Comparison of ENCODE assay signal across 18 cellular contexts in genomic region chr5:147835386-147835798, GRCh38. TPM values are rescaled to one million over a fixed set of nuclear protein-coding genes. Genes with fewer than 3 reads are reported as not detected.
DNase-seq lines count a peak whose midpoint lies in the region; ATAC-seq, FAIRE-seq and TF ChIP-seq lines count a peak whose summit lies in the region.
"Had no signal": no experiment of that assay in that cellular context is flagged by ENCODE, and none has a peak within 500 bp of the region (broad histone marks: within the 10 kb centered on the region; RNA-seq: fewer than 3 reads in every experiment).

No MANE protein-coding gene starts in this region.

- no peaks in the 10 kb centered on the region for H3K27me3 ChIP-seq in pancreas
- no peaks in the 10 kb centered on the region for H3K27me3 ChIP-seq in mesendoderm (ENCODE audit: insufficient read depth, low read length, poor library complexity)
- H3K27me3 ChIP-seq: brain microvascular endothelial cell had no signal

- no peak overlapping the region for H2BK15ac ChIP-seq in mesendoderm (replicated peaks; ENCODE audit: low read depth)

- no peak overlapping the region for H3K23ac ChIP-seq in mesendoderm (ENCODE audit: low read length)

- no peak overlapping the region for H3K9ac ChIP-seq in mesendoderm (ENCODE audit: low read length)
- H3K9ac ChIP-seq: GM23248 had no signal

- H3K4me1 ChIP-seq in pancreas (peaks cover 14 to 47% (median 36%) of the 10 kb centered on the region in 3 donors), mesendoderm (ENCODE audit: control insufficient read depth, low read depth, low read length) (no peaks in the 10 kb centered on the region)

- no peak overlapping the region for H2BK5ac ChIP-seq in mesendoderm (ENCODE audit: low read length)

- TF ChIP-seq CTCF in choroid plexus epithelial cell (conservative IDR thresholded peaks at IDR 0.05; ENCODE audit: low read depth, low read length), result no peak
- no peak for TF ChIP-seq CTCF in pancreas (IDR thresholded peaks at IDR 0.05)

- ATAC-seq in pancreas, result peak; percentile 57 to 70 (median 68)
- no peak for ATAC-seq in HG02970 (IDR thresholded peaks at IDR 0.05; ENCODE audit: low FRiP score, unreplicated experiment)
- ATAC-seq: naive thymus-derived CD8-positive, alpha-beta T cell had no signal

- H3K9me3 ChIP-seq in pancreas, result no peaks in the 10 kb centered on the region

- H4K8ac ChIP-seq in mesendoderm (ENCODE audit: low read depth, low read length), result no peak overlapping the region

- no peak overlapping the region for H3K56ac ChIP-seq in mesendoderm (ENCODE audit: low read length)

- no peaks in the 10 kb centered on the region for H3K79me2 ChIP-seq in mesendoderm (ENCODE audit: control insufficient read depth, insufficient read depth, low read length)

- no peak overlapping the region for H3K4me2 ChIP-seq in mesendoderm (ENCODE audit: low read length)

- intact Hi-C loops in pancreas (cut with DNase I), result no loop called here

- no peak overlapping the region for H3K4me3 ChIP-seq in choroid plexus epithelial cell (ENCODE audit: low read depth, low read length)
- no peak overlapping the region for H3K4me3 ChIP-seq in pancreas
- no peak overlapping the region for H3K4me3 ChIP-seq in mesendoderm (ENCODE audit: low read length)
- H3K4me3 ChIP-seq: GM23248 had no signal

- no peak overlapping the region for H3K18ac ChIP-seq in mesendoderm (ENCODE audit: low read length)

- no peaks in the 10 kb centered on the region for H3K79me1 ChIP-seq in mesendoderm (ENCODE audit: low read length)

- H4K5ac ChIP-seq in mesendoderm (ENCODE audit: low read length), result no peak overlapping the region

- 4 to 5% methylated on average over 2 of the region's 2 CpGs for WGBS in pancreas, 2 donors
- no CpG with 5 or more reads among the region's 2 CpGs for WGBS in mesendoderm (ENCODE audit: extremely low coverage, insufficient coverage, low lambda C conversion rate)

- H3K36me3 ChIP-seq in pancreas, result no peaks in the 10 kb centered on the region
- no peaks in the 10 kb centered on the region for H3K36me3 ChIP-seq in mesendoderm (ENCODE audit: control insufficient read depth, insufficient read depth, low read length)
- H3K36me3 ChIP-seq: brain microvascular endothelial cell had no signal

- peak overlapping the region in 3 of 4 donors; percentile 6 to 86 (median 83) for H3K27ac ChIP-seq in pancreas
- H3K27ac ChIP-seq in mesendoderm (ENCODE audit: low read depth, low read length), result no peak overlapping the region
- H3K27ac ChIP-seq: brain microvascular endothelial cell, GM23248 had no signal

- DNase-seq in HT-29 (ENCODE audit: low spot score), result peak; percentile 71
- peak; percentile 13 for DNase-seq in NCI-H510A (lab: John Stamatoyannopoulos, UW)
- peak; percentile 18 for DNase-seq in choroid plexus epithelial cell (ENCODE audit: low read depth)
- DNase-seq in pancreas, result peak in 2 of 6 donors; percentile 49 to 68
- no peak for DNase-seq in NCI-H187 treated with DMSO at 0.1 percent for 48 hours (lab: John Stamatoyannopoulos, UW)
- no peak for DNase-seq in mesendoderm
- DNase-seq: activated gamma-delta T cell; brain microvascular endothelial cell; GF-D8; GM23248; Karpas-422; naive thymus-derived CD8-positive, alpha-beta T cell; NCI-H446 treated with DMSO at 0.1 percent for 48 hours had no signal

- H2AK5ac ChIP-seq in mesendoderm (ENCODE audit: low read length), result no peak overlapping the region

- H3K4ac ChIP-seq in mesendoderm (ENCODE audit: low read depth, low read length), result no peak overlapping the region

- FAIRE-seq in pancreas (lab: Jason Lieb, UNC), result peak; percentile 9
- FAIRE-seq: TTC549 had no signal

- no peak overlapping the region for H2BK120ac ChIP-seq in mesendoderm (ENCODE audit: low read depth, low read length)

RNA-seq across cellular contexts. Expression of gene SPINK1, which starts 3.9 kb away (rescaled TPM):
- 21.4 and 22.5 TPM in 2 replicates for total RNA-seq in HT-29 (2014; rRNA removed; shearing (Covaris generic))
- total RNA-seq in pancreas, result over 10,000 TPM; 18,043 to 26,066 (median 20,523) TPM
- polyA plus RNA-seq in pancreas, result over 10,000 TPM in 1 of 2 donors, 1,000 to 10,000 TPM in 1; 5,539 to 23,743 TPM
- 1.2 TPM for polyA plus RNA-seq in mesendoderm (2013, experiment 1 of 2)
- 3.0 TPM for polyA plus RNA-seq in mesendoderm (2013, experiment 2 of 2)
- total RNA-seq: glomerular endothelial cell; GM23248; kidney epithelial cell; naive thymus-derived CD8-positive, alpha-beta T cell had no signal
- polyA plus RNA-seq: CD14-positive monocyte; GM23248; naive thymus-derived CD8-positive, alpha-beta T cell had no signal

RNA-seq across cellular contexts. Expression of gene SCGB3A2, which starts 43.1 kb away (rescaled TPM):
- not detected in 2 replicates for total RNA-seq in HT-29 (2014; rRNA removed; shearing (Covaris generic))
- under 1 TPM in 2 of 6 donors, not detected in 4; 0.24 to 0.76 TPM for total RNA-seq in pancreas
- not detected for polyA plus RNA-seq in pancreas
- 98.9 TPM for polyA plus RNA-seq in mesendoderm (2013, experiment 1 of 2)
- polyA plus RNA-seq in mesendoderm (2013, experiment 2 of 2), result 96.1 TPM
- total RNA-seq: glomerular endothelial cell; GM23248; kidney epithelial cell; naive thymus-derived CD8-positive, alpha-beta T cell had no signal
- polyA plus RNA-seq: GM23248; naive thymus-derived CD8-positive, alpha-beta T cell had no signal

RNA-seq across cellular contexts. Expression of gene JAKMIP2, which starts 52.9 kb away (rescaled TPM):
- total RNA-seq in HT-29 (2014; rRNA removed; shearing (Covaris generic)), result 0.03 and 0.26 TPM in 2 replicates
- total RNA-seq in pancreas, result 1 to 10 TPM in 1 of 6 donors, under 1 TPM in 5; 0.19 to 1.3 (median 0.67) TPM
- polyA plus RNA-seq in pancreas, result 1 to 10 TPM in 1 of 2 donors, under 1 TPM in 1; 0.53 to 2.6 TPM
- 12.5 TPM for polyA plus RNA-seq in mesendoderm (2013, experiment 1 of 2)
- 13.2 TPM for polyA plus RNA-seq in mesendoderm (2013, experiment 2 of 2)
- total RNA-seq: GM23248 had no signal

Comparison
In these comparisons a context has a peak if more than half of its experiments do, and no peak if none do; other contexts are left out.
1. DNase-seq: peak in HT-29 (single experiment), NCI-H510A (single experiment) and choroid plexus epithelial cell (single experiment); none in NCI-H187 treated with DMSO at 0.1 percent for 48 hours (single experiment) and mesendoderm (single experiment).
2. RNA of gene SPINK1, which starts 3.9 kb away (total RNA-seq): 18,043 to 26,066 TPM in pancreas; 21.4 to 22.5 TPM in HT-29; every median in the first group is over 100 times any median in the second.